Comparison of ENCODE assay signal across 8 cellular contexts in genomic region chr2:236408786-236409185, GRCh38.
"Had no signal": no experiment of that assay in that cellular context is flagged by ENCODE, and none has a peak within 500 bp of the region (broad histone marks: within the 10 kb centered on the region; RNA-seq: fewer than 3 reads in every experiment).

No MANE protein-coding gene starts in this region.

- FAIRE-seq: G401.6, GM12878, GM12891, GM12892, GM18507, GM19239 had no signal

- ATAC-seq: GM12878 had no signal

- H3K4me3 ChIP-seq: GM12878 had no signal

- DNase-seq: GDM1, GF-D8 had no signal
